12 cellular contexts compared by ENCODE assay signal in genomic region chr16:2779151-2779920, GRCh38. TPM values are rescaled to one million over a fixed set of nuclear protein-coding genes. Genes with fewer than 3 reads are reported as not detected.
A peak's percentile ranks its signal among the peaks of the same experiment; 100 is the strongest.
DNase-seq lines count a peak whose midpoint lies in the region; ATAC-seq and TF ChIP-seq lines count a peak whose summit lies in the region.
"Had no signal": no experiment of that assay in that cellular context is flagged by ENCODE, and none has a peak within 500 bp of the region (broad histone marks: within the 10 kb centered on the region; RNA-seq: fewer than 3 reads in every experiment).

No MANE protein-coding gene starts in this region.

- peak; percentile 22 for DNase-seq in left cardiac atrium
- no peak for DNase-seq in left ventricle myocardium superior
- peak; percentile 14 for DNase-seq in activated CD8-positive, alpha-beta memory T cell treated with anti-CD3 and anti-CD28 coated beads, Interleukin-2, amount 50 U/mL, for 4 hours
- peak; percentile 83 for DNase-seq in mesenteric fat pad (ENCODE audit: low spot score)
- DNase-seq in stomach = no peak
- no peak for DNase-seq in RKO (ENCODE audit: low spot score)
- no peak for DNase-seq in activated CD4-positive, CD25-positive, alpha-beta regulatory T cell treated with anti-CD3 and anti-CD28 coated beads, Interleukin-2, amount 50 U/mL, for 72 hours
- DNase-seq: activated CD4-positive, CD25-positive, alpha-beta regulatory T cell; BE2C; GOT3 had no signal

- no peak overlapping the region for H3K4me3 ChIP-seq in stomach

- intact Hi-C loops in left cardiac atrium (cut with DNase I) (no loop called here), left ventricle myocardium superior (cut with micrococcal nuclease) (no loop called here), stomach (cut with DNase I; ENCODE audit: low total_unique reads) (no loop called here)

- peaks cover 28 to 40% (median 37%) of the 10 kb centered on the region in 4 donors for H3K4me1 ChIP-seq in stomach
- H3K4me1 ChIP-seq: BE2C had no signal

- TF ChIP-seq EP300 in stomach (IDR thresholded peaks at IDR 0.05) = no peak

- H3K36me3 ChIP-seq in stomach = peaks cover 7 to 12% (median 11%) of the 10 kb centered on the region in 4 donors

- H3K27me3 ChIP-seq in stomach = peaks cover 0 to 7% (median under 1%) of the 10 kb centered on the region in 3 donors
- H3K27me3 ChIP-seq: BE2C had no signal

- ATAC-seq in left cardiac atrium = no peak
- ATAC-seq in left ventricle myocardium superior = no peak
- no peak for ATAC-seq in GM18498 (IDR thresholded peaks at IDR 0.05; ENCODE audit: unreplicated experiment)

- no peak overlapping the region for H3K27ac ChIP-seq in stomach

- H3K9me3 ChIP-seq in stomach = no peaks in the 10 kb centered on the region
- H3K9me3 ChIP-seq: BE2C had no signal

- no peak for TF ChIP-seq CTCF in stomach (IDR thresholded peaks at IDR 0.05)

- WGBS in stomach, 5 donors = 88 to 94% (median 92%) methylated on average over 20 to 23 of the region's 23 CpGs

- TF ChIP-seq POLR2A in stomach (IDR thresholded peaks at IDR 0.05) = no peak

RNA-seq across cellular contexts. Expression of gene ELOB, which starts 2.3 kb away (rescaled TPM):
- total RNA-seq in left cardiac atrium (100 to 1,000 TPM; 262 to 270 TPM), left ventricle myocardium superior (325 TPM), mesenteric fat pad (212 TPM), stomach (100 to 1,000 TPM in 4 of 5 donors, 10 to 100 TPM in 1; 68.1 to 279 (median 174) TPM)
- 100 to 1,000 TPM; 386 to 713 (median 456) TPM for polyA plus RNA-seq in stomach

RNA-seq across cellular contexts. Expression of gene PRSS33, which starts 8.0 kb away (rescaled TPM):
- total RNA-seq in left cardiac atrium (not detected), left ventricle myocardium superior (not detected), mesenteric fat pad (not detected), stomach (not detected)
- not detected for polyA plus RNA-seq in stomach
- total RNA-seq: subcutaneous adipose tissue had no signal

RNA-seq across cellular contexts. Expression of gene PRSS41, which starts 18.9 kb away (rescaled TPM):
- total RNA-seq in left cardiac atrium (not detected), left ventricle myocardium superior (not detected), mesenteric fat pad (not detected), stomach (not detected)
- polyA plus RNA-seq in stomach = not detected
- total RNA-seq: subcutaneous adipose tissue had no signal

RNA-seq across cellular contexts. Expression of gene SRRM2, which starts 26.9 kb away (rescaled TPM):
- 100 to 1,000 TPM; 266 to 321 TPM for total RNA-seq in left cardiac atrium
- 292 TPM for total RNA-seq in left ventricle myocardium superior
- 505 TPM for total RNA-seq in mesenteric fat pad
- 1,000 to 10,000 TPM in 2 of 5 donors, 100 to 1,000 TPM in 3; 142 to 2,165 (median 929) TPM for total RNA-seq in stomach
- polyA plus RNA-seq in stomach = 100 to 1,000 TPM; 151 to 384 (median 321) TPM

RNA-seq across cellular contexts. Expression of gene PRSS21, which starts 37.7 kb away (rescaled TPM):
- total RNA-seq in left cardiac atrium (not detected), left ventricle myocardium superior (not detected), mesenteric fat pad (not detected), stomach (1 to 10 TPM in 1 of 5 donors, not detected in 4; 1.1 TPM)
- polyA plus RNA-seq in stomach = 1 to 10 TPM in 1 of 3 donors, under 1 TPM in 2; 0.50 to 2.9 (median 0.65) TPM

Comparison
In these comparisons a context has a peak if more than half of its experiments do, and no peak if none do; other contexts are left out.
1. DNase-seq: peak in left cardiac atrium (single experiment), activated CD8-positive, alpha-beta memory T cell treated with anti-CD3 and anti-CD28 coated beads, Interleukin-2, amount 50 U/mL, for 4 hours (single experiment) and mesenteric fat pad (single experiment); none in left ventricle myocardium superior (single experiment), stomach (single experiment), RKO (single experiment) and activated CD4-positive, CD25-positive, alpha-beta regulatory T cell treated with anti-CD3 and anti-CD28 coated beads, Interleukin-2, amount 50 U/mL, for 72 hours (single experiment).